1 cellular context compared by ENCODE assay signal in genomic region chr12:112382866-112383265, GRCh38.
TF ChIP-seq lines count a peak whose summit lies in the region.

No MANE protein-coding gene starts in this region.

TF ChIP-seq in K562, 482 proteins besides CTCF, POLR2A, EP300 and RAD21:
- TF ChIP-seq KDM4B (IDR thresholded peaks at IDR 0.05; ENCODE audit: borderline replicate concordance in 2 of 2, low read depth in 1 of 2) = no peak
- no peak for TF ChIP-seq NEUROD1 (IDR thresholded peaks at IDR 0.05; ENCODE audit: borderline replicate concordance, low read depth, low read length, partially characterized antibody)
- 0 out of 2 replicates have a peak, but pooled peaks have one; percentile 1 for TF ChIP-seq ZBTB17 (CRISPR knock-in tag; IDR thresholded peaks at IDR 0.05)
- no peak for TF ChIP-seq GATAD2B (IDR thresholded peaks at IDR 0.05; ENCODE audit: borderline replicate concordance)
- TF ChIP-seq HNRNPUL1 (IDR thresholded peaks at IDR 0.05; ENCODE audit: low read length) = no peak
- TF ChIP-seq FOXO4 (CRISPR knock-in tag; IDR thresholded peaks at IDR 0.05) = no peak
- TF ChIP-seq SREBF2 (CRISPR knock-in tag; IDR thresholded peaks at IDR 0.05) = no peak
- TF ChIP-seq EP400 (IDR thresholded peaks at IDR 0.05) = no peak
- no peak for TF ChIP-seq RNF219 (CRISPR knock-in tag; IDR thresholded peaks at IDR 0.05)
- TF ChIP-seq SMARCA5 (IDR thresholded peaks at IDR 0.05) = peak; percentile 7; the same call in 1 of the 2 replicates
- TF ChIP-seq DPF2 (IDR thresholded peaks at IDR 0.05) = no peak
- no peak for TF ChIP-seq GATAD2A (IDR thresholded peaks at IDR 0.05)
- TF ChIP-seq CHAMP1 (IDR thresholded peaks at IDR 0.05) = no peak
